Comparison of ENCODE assay signal across 11 cellular contexts in genomic region chrX:119181491-119181890, GRCh38. TPM values are rescaled to one million over a fixed set of nuclear protein-coding genes. Genes with fewer than 3 reads are reported as not detected.
DNase-seq lines count a peak whose midpoint lies in the region; ATAC-seq and TF ChIP-seq lines count a peak whose summit lies in the region.
"Had no signal": no experiment of that assay in that cellular context is flagged by ENCODE, and none has a peak within 500 bp of the region (broad histone marks: within the 10 kb centered on the region; RNA-seq: fewer than 3 reads in every experiment).

No MANE protein-coding gene starts in this region.

- H3K14ac ChIP-seq in H9 (ENCODE audit: insufficient read depth, low read length), result no peak overlapping the region

- H4K20me1 ChIP-seq in H9 (ENCODE audit: control insufficient read depth, insufficient read depth, insufficient read length), result no peaks in the 10 kb centered on the region

- peaks cover 25% of the 10 kb centered on the region for H3K9me3 ChIP-seq in H9 (ENCODE audit: control insufficient read depth, low read depth, low read length)
- H3K9me3 ChIP-seq: uterus had no signal

- no peak overlapping the region for H2BK5ac ChIP-seq in H9 (ENCODE audit: insufficient read length, low read length)

- no peaks in the 10 kb centered on the region for H3K79me1 ChIP-seq in H9 (ENCODE audit: insufficient read depth, low read depth, low read length, poor library complexity, severe bottlenecking)

- no peak overlapping the region for H4K5ac ChIP-seq in H9 (ENCODE audit: insufficient read length, low read depth, low read length)

- no peaks in the 10 kb centered on the region for H3K23me2 ChIP-seq in H9 (ENCODE audit: insufficient read length, low read depth, low read length, poor library complexity, severe bottlenecking)

- no peak overlapping the region for H3K4me3 Mint-ChIP-seq in H9

- H3K36me3 Mint-ChIP-seq in H9 (ENCODE audit: insufficient read depth in 1 of 3, low read depth in 3 of 3), result 0 out of 7 replicates have a peak, but pooled peaks cover 0 to 1% (median 0%) of the 10 kb centered on the region in 3 experiments

- H3K27ac Mint-ChIP-seq in H9, result no peak overlapping the region

- H4K8ac ChIP-seq in H9 (replicated peaks; ENCODE audit: insufficient read length, low read depth, low read length), result no peak overlapping the region

- H3K9me3 Mint-ChIP-seq in H9, result peaks cover 41 to 43% of the 10 kb centered on the region in 2 experiments

- H2AK5ac ChIP-seq in H9 (ENCODE audit: insufficient read length, low read length), result no peak overlapping the region

- no peak overlapping the region for H3K4me2 ChIP-seq in H9 (ENCODE audit: insufficient read depth, insufficient read length, low read length)

- H4K91ac ChIP-seq in H9 (ENCODE audit: insufficient read length, low read depth, low read length), result no peak overlapping the region

- H2BK120ac ChIP-seq in H9 (ENCODE audit: low read depth, low read length, poor library complexity, severe bottlenecking), result no peak overlapping the region

- no peaks in the 10 kb centered on the region for H3K4me1 Mint-ChIP-seq in H9

- H3K27ac ChIP-seq in H9 (ENCODE audit: insufficient read length, low read depth, low read length), result no peak overlapping the region
- H3K27ac ChIP-seq: uterus had no signal

- no peaks in the 10 kb centered on the region for H3K27me3 ChIP-seq in H9 (ENCODE audit: insufficient read depth, low read length)
- H3K27me3 ChIP-seq: uterus had no signal

- no peak overlapping the region for H2AFZ ChIP-seq in H9 (ENCODE audit: low read length)

- no peak overlapping the region for H3K18ac ChIP-seq in H9 (ENCODE audit: insufficient read length, low read depth, low read length)

- H3K9ac ChIP-seq in H9 (ENCODE audit: extremely low read depth, insufficient read length, low read length), result no peak overlapping the region

- H2BK15ac ChIP-seq in H9 (ENCODE audit: low read depth, low read length), result no peak overlapping the region

- no peaks in the 10 kb centered on the region for H3K4me1 ChIP-seq in H9 (ENCODE audit: insufficient read depth, low read length)
- H3K4me1 ChIP-seq: uterus had no signal

- ATAC-seq in SK-N-SH treated with all-trans-retinoic acid at 6 μM for 48 hours, result peak; percentile 57
- no peak for ATAC-seq in HG02981 (IDR thresholded peaks at IDR 0.05; ENCODE audit: unreplicated experiment)

- H3K79me2 ChIP-seq in H9 (ENCODE audit: insufficient read depth, low read length), result no peaks in the 10 kb centered on the region

- no peak overlapping the region for H3K4ac ChIP-seq in H9 (ENCODE audit: low read depth, low read length)

- no peak overlapping the region for H3K56ac ChIP-seq in H9 (ENCODE audit: insufficient read length, low read depth, low read length)

- H2BK12ac ChIP-seq in H9 (ENCODE audit: insufficient read length, low read depth, low read length), result no peak overlapping the region

- no CpG with 5 or more reads among the region's 2 CpGs for WGBS in H9 (ENCODE audit: extremely low coverage, insufficient read length, low lambda C conversion rate)

- TF ChIP-seq CTCF in H9 (conservative IDR thresholded peaks at IDR 0.05), result peak; percentile 59

- DNase-seq in AG20443 (ENCODE audit: low spot score) (peak; percentile 10), H9 (peak; percentile 63), iPS-NIHi7 (ENCODE audit: extremely low spot score) (peak; percentile 44), germinal center (ENCODE audit: low spot score) (no peak), NCI-H524 treated with DMSO at 0.1 percent for 48 hours (lab: John Stamatoyannopoulos, UW) (no peak)
- DNase-seq in stimulated activated naive CD4-positive, alpha-beta T cell (lab: John Stamatoyannopoulos, UW), result no peak
- DNase-seq: activated CD4-positive, alpha-beta T cell treated with anti-CD3 and anti-CD28 coated beads, Interleukin-2, amount 50 U/mL, for 48 hours; NCI-H1092; uterus had no signal

- no peak overlapping the region for H2BK20ac ChIP-seq in H9 (ENCODE audit: low read depth, low read length, poor library complexity, severe bottlenecking)

- H3K27me3 Mint-ChIP-seq in H9 (ENCODE audit: low read depth), result no peaks in the 10 kb centered on the region; the same call in none of the 2 replicates

- H3T11ph ChIP-seq in H9 (ENCODE audit: low read length), result no peak overlapping the region

- no peak overlapping the region for H3K23ac ChIP-seq in H9 (ENCODE audit: insufficient read length, low read depth, low read length)

TF ChIP-seq in SK-N-SH treated with all-trans-retinoic acid at 6 μM for 48 hours, 23 proteins besides CTCF, POLR2A, EP300 and RAD21:
- no peak for TF ChIP-seq ZFP3 (CRISPR knock-in tag; IDR thresholded peaks at IDR 0.05)
- no peak for TF ChIP-seq BACH2 (CRISPR knock-in tag; IDR thresholded peaks at IDR 0.05; ENCODE audit: borderline replicate concordance)
- no peak for TF ChIP-seq GLIS3 (CRISPR knock-in tag; IDR thresholded peaks at IDR 0.05)
- TF ChIP-seq ZNF70 (CRISPR knock-in tag; IDR thresholded peaks at IDR 0.05), result no peak
- no peak for TF ChIP-seq ARNTL (CRISPR knock-in tag; IDR thresholded peaks at IDR 0.05; ENCODE audit: borderline replicate concordance, low read depth)
- no peak for TF ChIP-seq PPARA (CRISPR knock-in tag; IDR thresholded peaks at IDR 0.05; ENCODE audit: borderline replicate concordance)
- no peak for TF ChIP-seq TOX (CRISPR knock-in tag; IDR thresholded peaks at IDR 0.05; ENCODE audit: borderline replicate concordance)
- TF ChIP-seq, protein P1, sequence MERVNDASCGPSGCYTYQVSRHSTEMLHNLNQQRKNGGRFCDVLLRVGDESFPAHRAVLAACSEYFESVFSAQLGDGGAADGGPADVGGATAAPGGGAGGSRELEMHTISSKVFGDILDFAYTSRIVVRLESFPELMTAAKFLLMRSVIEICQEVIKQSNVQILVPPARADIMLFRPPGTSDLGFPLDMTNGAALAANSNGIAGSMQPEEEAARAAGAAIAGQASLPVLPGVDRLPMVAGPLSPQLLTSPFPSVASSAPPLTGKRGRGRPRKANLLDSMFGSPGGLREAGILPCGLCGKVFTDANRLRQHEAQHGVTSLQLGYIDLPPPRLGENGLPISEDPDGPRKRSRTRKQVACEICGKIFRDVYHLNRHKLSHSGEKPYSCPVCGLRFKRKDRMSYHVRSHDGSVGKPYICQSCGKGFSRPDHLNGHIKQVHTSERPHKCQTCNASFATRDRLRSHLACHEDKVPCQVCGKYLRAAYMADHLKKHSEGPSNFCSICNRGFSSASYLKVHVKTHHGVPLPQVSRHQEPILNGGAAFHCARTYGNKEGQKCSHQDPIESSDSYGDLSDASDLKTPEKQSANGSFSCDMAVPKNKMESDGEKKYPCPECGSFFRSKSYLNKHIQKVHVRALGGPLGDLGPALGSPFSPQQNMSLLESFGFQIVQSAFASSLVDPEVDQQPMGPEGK (CRISPR knock-in tag; IDR thresholded peaks at IDR 0.05; ENCODE audit: borderline replicate concordance), result no peak
- no peak for TF ChIP-seq ZNF8 (CRISPR knock-in tag; IDR thresholded peaks at IDR 0.05)
- no peak for TF ChIP-seq CSDC2 (CRISPR knock-in tag; IDR thresholded peaks at IDR 0.05)
- no peak for TF ChIP-seq OSR1 (CRISPR knock-in tag; IDR thresholded peaks at IDR 0.05)
- no peak for TF ChIP-seq ZC3H10 (CRISPR knock-in tag; IDR thresholded peaks at IDR 0.05)
- no peak for TF ChIP-seq CREB5 (CRISPR knock-in tag; IDR thresholded peaks at IDR 0.05; ENCODE audit: low read depth)
- TF ChIP-seq, protein P2, sequence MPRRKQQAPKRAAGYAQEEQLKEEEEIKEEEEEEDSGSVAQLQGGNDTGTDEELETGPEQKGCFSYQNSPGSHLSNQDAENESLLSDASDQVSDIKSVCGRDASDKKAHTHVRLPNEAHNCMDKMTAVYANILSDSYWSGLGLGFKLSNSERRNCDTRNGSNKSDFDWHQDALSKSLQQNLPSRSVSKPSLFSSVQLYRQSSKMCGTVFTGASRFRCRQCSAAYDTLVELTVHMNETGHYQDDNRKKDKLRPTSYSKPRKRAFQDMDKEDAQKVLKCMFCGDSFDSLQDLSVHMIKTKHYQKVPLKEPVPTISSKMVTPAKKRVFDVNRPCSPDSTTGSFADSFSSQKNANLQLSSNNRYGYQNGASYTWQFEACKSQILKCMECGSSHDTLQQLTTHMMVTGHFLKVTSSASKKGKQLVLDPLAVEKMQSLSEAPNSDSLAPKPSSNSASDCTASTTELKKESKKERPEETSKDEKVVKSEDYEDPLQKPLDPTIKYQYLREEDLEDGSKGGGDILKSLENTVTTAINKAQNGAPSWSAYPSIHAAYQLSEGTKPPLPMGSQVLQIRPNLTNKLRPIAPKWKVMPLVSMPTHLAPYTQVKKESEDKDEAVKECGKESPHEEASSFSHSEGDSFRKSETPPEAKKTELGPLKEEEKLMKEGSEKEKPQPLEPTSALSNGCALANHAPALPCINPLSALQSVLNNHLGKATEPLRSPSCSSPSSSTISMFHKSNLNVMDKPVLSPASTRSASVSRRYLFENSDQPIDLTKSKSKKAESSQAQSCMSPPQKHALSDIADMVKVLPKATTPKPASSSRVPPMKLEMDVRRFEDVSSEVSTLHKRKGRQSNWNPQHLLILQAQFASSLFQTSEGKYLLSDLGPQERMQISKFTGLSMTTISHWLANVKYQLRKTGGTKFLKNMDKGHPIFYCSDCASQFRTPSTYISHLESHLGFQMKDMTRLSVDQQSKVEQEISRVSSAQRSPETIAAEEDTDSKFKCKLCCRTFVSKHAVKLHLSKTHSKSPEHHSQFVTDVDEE (CRISPR knock-in tag; IDR thresholded peaks at IDR 0.05), result no peak
- no peak for TF ChIP-seq ISL1 (CRISPR knock-in tag; IDR thresholded peaks at IDR 0.05)
- no peak for TF ChIP-seq TCF4 (CRISPR knock-in tag; IDR thresholded peaks at IDR 0.05; ENCODE audit: borderline replicate concordance)
TF ChIP-seq in SK-N-SH treated with all-trans-retinoic acid at 6 μM for 48 hours: peak in this region for 0.

RNA-seq across cellular contexts. Expression of gene KIAA1210, which starts 53.9 kb away (rescaled TPM):
- not detected in 2 replicates for total RNA-seq in H9 (2021)

RNA-seq across cellular contexts. Expression of gene PGRMC1, which starts 54.6 kb away (rescaled TPM):
- total RNA-seq in H9 (2021), result 133 TPM in 2 replicates

Comparison
In these comparisons a context has a peak if more than half of its experiments do, and no peak if none do; other contexts are left out.
1. DNase-seq: peak in AG20443 (single experiment), H9 (single experiment) and iPS-NIHi7 (single experiment); none in germinal center (single experiment), stimulated activated naive CD4-positive, alpha-beta T cell (0 of 6) and NCI-H524 treated with DMSO at 0.1 percent for 48 hours (single experiment).